Comparison of ENCODE assay signal across 15 cellular contexts in genomic region chr19:34373601-34374288, GRCh38.
"Had no signal": no experiment of that assay in that cellular context is flagged by ENCODE, and none has a peak within 500 bp of the region (broad histone marks: within the 10 kb centered on the region; RNA-seq: fewer than 3 reads in every experiment).

No MANE protein-coding gene starts in this region.

- H3K27me3 ChIP-seq: ovary, suprapubic skin, transverse colon, uterus had no signal

- H3K27ac ChIP-seq: ovary, psoas muscle, suprapubic skin, transverse colon, uterus had no signal

- H3K27me3 Mint-ChIP-seq: naive B cell had no signal

- ATAC-seq: activated naive CD4-positive, alpha-beta T cell treated with anti-CD3 and anti-CD28 coated beads, Interleukin-2, amount 50 U/mL, for 72 hours; mucosa of descending colon; psoas muscle; right cardiac atrium; stimulated activated naive CD8-positive, alpha-beta T cell treated with anti-CD3 and anti-CD28 coated beads, Interleukin-15, Interleukin-2, amounts not matched to agents 100 U/mL and 50 U/mL, for 24 hours had no signal

- DNase-seq: activated gamma-delta T cell treated with Interleukin-2 at 50 U/mL for 16 hours; activated T-cell treated with anti-CD3 and anti-CD28 coated beads, Interleukin-2, amount 50 U/mL, for 48 hours; amygdala; mesenchymal stem cell; mucosa of descending colon; naive B cell; ovary; psoas muscle; stimulated activated CD4-positive, alpha-beta T cell treated with anti-CD3 and anti-CD28 coated beads, Interleukin-2, amount 100 ng/mL, for 24 hours; stimulated activated naive CD8-positive, alpha-beta T cell treated with anti-CD3 and anti-CD28 coated beads, Interleukin-15, Interleukin-2, amounts not matched to agents 100 U/mL and 50 U/mL, for 24 hours; transverse colon; uterus had no signal

- H3K9me3 ChIP-seq: mucosa of descending colon, ovary, psoas muscle, suprapubic skin, transverse colon, uterus had no signal

- H3K4me1 ChIP-seq: suprapubic skin, uterus had no signal

- H3K9me3 Mint-ChIP-seq: activated naive CD4-positive, alpha-beta T cell treated with anti-CD3 and anti-CD28 coated beads, Interleukin-2, amount 50 U/mL, for 72 hours; naive B cell had no signal

- H3K4me3 ChIP-seq: mucosa of descending colon, ovary, psoas muscle, suprapubic skin, transverse colon, uterus had no signal

- H3K36me3 ChIP-seq: ovary, uterus had no signal
